In genomic region chr6:109008951-109009760, GRCh38 we compare ENCODE assay signal across 8 cellular contexts.
DNase-seq lines count a peak whose midpoint lies in the region; ATAC-seq, FAIRE-seq and TF ChIP-seq lines count a peak whose summit lies in the region.

No MANE protein-coding gene starts in this region.

- no peak for TF ChIP-seq EP300 in H1 (IDR thresholded peaks at IDR 0.05; ENCODE audit: borderline replicate concordance in 1 of 2, low read depth in 2 of 2, low read length in 2 of 2)

- peaks cover 35% of the 10 kb centered on the region for H3K4me1 Mint-ChIP-seq in CD14-positive monocyte
- peaks cover 50% of the 10 kb centered on the region for H3K4me1 Mint-ChIP-seq in activated CD8-positive, alpha-beta memory T cell treated with anti-CD3 and anti-CD28 coated beads, Interleukin-2, amount 10 ng/mL, durations not matched to agents 7 days and 5 days

- H2BK20ac ChIP-seq in H1 (ENCODE audit: low read length) = no peak overlapping the region

- peak overlapping the region; percentile 86 to 96 (median 93) for H3K27ac Mint-ChIP-seq in CD14-positive monocyte
- H3K27ac Mint-ChIP-seq in activated CD8-positive, alpha-beta memory T cell treated with anti-CD3 and anti-CD28 coated beads, Interleukin-2, amount 10 ng/mL, durations not matched to agents 7 days and 5 days = peak overlapping the region; percentile 95

- H3K9me3 Mint-ChIP-seq in CD14-positive monocyte = no peaks in the 10 kb centered on the region
- no peaks in the 10 kb centered on the region for H3K9me3 Mint-ChIP-seq in activated CD8-positive, alpha-beta memory T cell treated with anti-CD3 and anti-CD28 coated beads, Interleukin-2, amount 10 ng/mL, durations not matched to agents 7 days and 5 days (ENCODE audit: low read depth)

- peak overlapping the region; percentile 93 to 97 for H3K4me3 Mint-ChIP-seq in CD14-positive monocyte
- H3K4me3 Mint-ChIP-seq in activated CD8-positive, alpha-beta memory T cell treated with anti-CD3 and anti-CD28 coated beads, Interleukin-2, amount 10 ng/mL, durations not matched to agents 7 days and 5 days = peak overlapping the region; percentile 97

- no peak overlapping the region for H3K23ac ChIP-seq in H1 (ENCODE audit: insufficient read length)
- H3K23ac ChIP-seq in mesendoderm (ENCODE audit: low read length) = peak overlapping the region; percentile 89

- peak in 1 of 2 experiments; percentile 5; a peak in 1 of 4 replicates for TF ChIP-seq RAD21 in H1 (IDR thresholded peaks at IDR 0.05 in 1 of 2, conservative IDR thresholded peaks at IDR 0.05 in 1 of 2; ENCODE audit: low read depth in 2 of 2, low read length in 2 of 2)

- H3K79me2 ChIP-seq in H1 (ENCODE audit: control insufficient read depth in 1 of 2, insufficient read depth in 2 of 2, low read length in 2 of 2) (peaks cover 0 to 33% of the 10 kb centered on the region in 2 experiments; a peak in 2 of 4 replicates), mesendoderm (ENCODE audit: control insufficient read depth, insufficient read depth, low read length) (no peaks in the 10 kb centered on the region)

- H4K5ac ChIP-seq in H1 (ENCODE audit: insufficient read length, low read depth, low read length) (peak overlapping the region; percentile 29), mesendoderm (ENCODE audit: low read length) (no peak overlapping the region)

- TF ChIP-seq POLR2A in H1 (IDR thresholded peaks at IDR 0.05; ENCODE audit: control extremely low read depth in 1 of 2, low read depth in 2 of 2, low read length in 2 of 2) = no peak; a peak in 1 of 3 replicates

- no peaks in the 10 kb centered on the region for H3K9me3 ChIP-seq in H1 (ENCODE audit: insufficient read depth in 2 of 2, low read depth in 1 of 2, low read length in 1 of 2)

- H4K91ac ChIP-seq in H1 (replicated peaks; ENCODE audit: insufficient read length, low read length) = peak overlapping the region; percentile 85

- H4K20me1 ChIP-seq in H1 (replicated peaks in 1 of 2; ENCODE audit: control insufficient read depth in 1 of 2, insufficient read depth in 2 of 2, low read length in 2 of 2) = no peaks in the 10 kb centered on the region

- H3K18ac ChIP-seq in H1 (ENCODE audit: extremely low read depth, low read length) (peak overlapping the region; percentile 81), mesendoderm (ENCODE audit: low read length) (peak overlapping the region; percentile 15)

- H3K79me1 ChIP-seq in H1 (ENCODE audit: low read depth, low read length) = no peaks in the 10 kb centered on the region
- H3K79me1 ChIP-seq in mesendoderm (ENCODE audit: low read length) = no peaks in the 10 kb centered on the region

- H3K4ac ChIP-seq in H1 (replicated peaks; ENCODE audit: insufficient read length, low read depth, low read length) (no peak overlapping the region), mesendoderm (ENCODE audit: low read depth, low read length) (no peak overlapping the region)

- no peak overlapping the region for H2AK5ac ChIP-seq in H1 (ENCODE audit: low read depth, low read length)
- no peak overlapping the region for H2AK5ac ChIP-seq in mesendoderm (ENCODE audit: low read length)

- H3K4me3 ChIP-seq in HL-60 (replicated peaks; ENCODE audit: insufficient read depth, low read length) (peak overlapping the region; percentile 78), H1 (ENCODE audit: extremely low read depth in 1 of 4, insufficient read depth in 2 of 4, low read depth in 3 of 4, low read length in 4 of 4) (peak overlapping the region; percentile 86 to 95 (median 92)), mesendoderm (ENCODE audit: low read length) (peak overlapping the region; percentile 66)

- 0 out of 2 replicates have a peak overlapping the region, but pooled peaks have one; percentile 62 for H2BK12ac ChIP-seq in H1 (ENCODE audit: low read depth, low read length)

- peak; percentile 94 for ATAC-seq in GM19452 (IDR thresholded peaks at IDR 0.05; ENCODE audit: unreplicated experiment)
- ATAC-seq in activated CD8-positive, alpha-beta memory T cell treated with anti-CD3 and anti-CD28 coated beads, Interleukin-2, amount 10 ng/mL, durations not matched to agents 7 days and 5 days = peak; percentile 97

- H3K14ac ChIP-seq in H1 (ENCODE audit: insufficient read length) = no peak overlapping the region

- H3K4me2 ChIP-seq in H1 (ENCODE audit: insufficient read depth in 1 of 2, low read depth in 2 of 2, low read length in 2 of 2) (peak overlapping the region; percentile 85 to 95), mesendoderm (ENCODE audit: low read length) (peak overlapping the region; percentile 65)

- H3K36me3 Mint-ChIP-seq in CD14-positive monocyte = peaks cover 0 to 1% of the 10 kb centered on the region in 2 donors
- H3K36me3 Mint-ChIP-seq in activated CD8-positive, alpha-beta memory T cell treated with anti-CD3 and anti-CD28 coated beads, Interleukin-2, amount 10 ng/mL, durations not matched to agents 7 days and 5 days = peaks cover 4% of the 10 kb centered on the region

- peaks cover 0 to 2% (median 1%) of the 10 kb centered on the region in 3 donors for H3K27me3 Mint-ChIP-seq in CD14-positive monocyte (ENCODE audit: low read depth in 3 of 3)
- no peaks in the 10 kb centered on the region for H3K27me3 Mint-ChIP-seq in activated CD8-positive, alpha-beta memory T cell treated with anti-CD3 and anti-CD28 coated beads, Interleukin-2, amount 10 ng/mL, durations not matched to agents 7 days and 5 days

- 2% methylated on average over 81 of the region's 89 CpGs; no CpG with 5 or more reads in 1 of the 2 experiments for WGBS in H1 (ENCODE audit: extremely low coverage in 1 of 2, insufficient coverage in 1 of 2, insufficient read length in 1 of 2, insufficient replicate concordance in 2 of 2, low coverage in 1 of 2, low lambda C conversion rate in 2 of 2, missing lambda C conversion rate in 1 of 2), 2 experiments
- no CpG with 5 or more reads among the region's 89 CpGs for WGBS in mesendoderm (ENCODE audit: extremely low coverage, insufficient coverage, low lambda C conversion rate)

- H3K27ac ChIP-seq in HL-60 (replicated peaks) = peak overlapping the region; percentile 72
- H3K27ac ChIP-seq in H1 (ENCODE audit: low read depth, low read length) = peak overlapping the region; percentile 80
- peak overlapping the region; percentile 77 for H3K27ac ChIP-seq in mesendoderm (ENCODE audit: low read depth, low read length)

- intact Hi-C loops in CD14-positive monocyte (cut with micrococcal nuclease) = no loop called here

- no peak for FAIRE-seq in H1 (lab: Jason Lieb, UNC)

- H2BK5ac ChIP-seq in H1 (ENCODE audit: low read depth, low read length) (peak overlapping the region; percentile 88), mesendoderm (ENCODE audit: low read length) (no peak overlapping the region)

- POLR2A ChIA-PET in H1 (lab: Charles Lee; ENCODE audit: partially characterized antibody) = interaction anchor here (1.2 to 1.9 kb wide), 3 partner anchors 8 to 85 kb away, joined by 3 to 8 read pairs (median 4); partner anchors contain the start of gene SESN1

- no peaks in the 10 kb centered on the region for H3K27me3 ChIP-seq in HL-60 (ENCODE audit: insufficient read depth, poor library complexity, severe bottlenecking)
- peaks cover 0 to 1% (median 0%) of the 10 kb centered on the region in 4 experiments; a peak in 1 of 7 replicates for H3K27me3 ChIP-seq in H1 (replicated peaks in 1 of 4; ENCODE audit: control insufficient read depth in 3 of 4, extremely low read depth in 1 of 4, insufficient read depth in 3 of 4, low read length in 3 of 4)
- H3K27me3 ChIP-seq in mesendoderm (ENCODE audit: insufficient read depth, low read length, poor library complexity) = no peaks in the 10 kb centered on the region

- H4K8ac ChIP-seq in H1 (ENCODE audit: extremely low read depth, insufficient read depth, low read length) = peak overlapping the region; percentile 86
- H4K8ac ChIP-seq in mesendoderm (ENCODE audit: low read depth, low read length) = no peak overlapping the region

- TF ChIP-seq CTCF in CD14-positive monocyte (IDR thresholded peaks at IDR 0.05) = no peak
- TF ChIP-seq CTCF in HL-60 (IDR thresholded peaks at IDR 0.05; ENCODE audit: insufficient read depth, low read length) = no peak
- TF ChIP-seq CTCF in H1 (IDR thresholded peaks at IDR 0.05; ENCODE audit: control extremely low read depth in 1 of 3, insufficient read depth in 1 of 3, low read depth in 1 of 3, low read length in 3 of 3) = no peak

- H2AFZ ChIP-seq in H1 (ENCODE audit: low read length) = peak overlapping the region; percentile 98

- peak; percentile 82 for DNase-seq in CD14-positive monocyte (ENCODE audit: low spot score)
- DNase-seq in HL-60 (ENCODE audit: low read depth in 1 of 2, low spot score in 1 of 2) = peak; percentile 47 to 85
- peak; percentile 52 for DNase-seq in NK-92 (lab: John Stamatoyannopoulos, UW; ENCODE audit: unreplicated experiment)
- peak; percentile 92 for DNase-seq in activated CD8-positive, alpha-beta memory T cell treated with anti-CD3 and anti-CD28 coated beads, Interleukin-2, amount 10 ng/mL, durations not matched to agents 7 days and 5 days
- DNase-seq in H1 (ENCODE audit: low read depth in 1 of 2, low spot score in 2 of 2) = peak; percentile 51 to 92
- peak; percentile 92 for DNase-seq in mesendoderm
- peak; percentile 77 for DNase-seq in stimulated activated CD8-positive, alpha-beta memory T cell treated with anti-CD3 and anti-CD28 coated beads, Interleukin-12 subunit alpha, Interleukin-12 subunit beta, amount 100 ng/mL, for 24 hours (ENCODE audit: extremely low read depth)

- H3K4me1 ChIP-seq in H1 (replicated peaks in 1 of 4; ENCODE audit: control insufficient read depth in 3 of 4, insufficient read depth in 4 of 4, low read length in 3 of 4) (peaks cover 0 to 6% (median 0%) of the 10 kb centered on the region in 4 experiments; a peak in 3 of 7 replicates), mesendoderm (ENCODE audit: control insufficient read depth, low read depth, low read length) (no peaks in the 10 kb centered on the region)

- H3K23me2 ChIP-seq in H1 (ENCODE audit: low read depth, low read length) = peaks cover 9% of the 10 kb centered on the region

- H3K36me3 ChIP-seq in H1 (ENCODE audit: control insufficient read depth in 2 of 4, insufficient read depth in 4 of 4, low read length in 3 of 4) (no peaks in the 10 kb centered on the region), mesendoderm (ENCODE audit: control insufficient read depth, insufficient read depth, low read length) (no peaks in the 10 kb centered on the region)

- H3K56ac ChIP-seq in H1 (replicated peaks; ENCODE audit: insufficient read length, low read depth, low read length) (peak overlapping the region; percentile 83), mesendoderm (ENCODE audit: low read length) (peak overlapping the region; percentile 96)

- CTCF ChIA-PET in activated CD8-positive, alpha-beta memory T cell treated with anti-CD3 and anti-CD28 coated beads, Interleukin-2, amount 10 ng/mL, durations not matched to agents 7 days and 5 days (lab: Charles Lee) = interaction anchor here (1.0 to 2.6 kb wide), 8 partner anchors 13 to 468 kb away, joined by 3 to 8 read pairs (median 3); no protein-coding TSS in a partner anchor
- CTCF ChIA-PET in H1 (lab: Charles Lee; ENCODE audit: partially characterized antibody) = interaction anchor here (1.2 kb wide), 1 partner anchor 19 kb away, joined by 3 read pairs; no protein-coding TSS in a partner anchor

- peak overlapping the region; percentile 76 to 86 (median 80); a peak in 6 of 7 replicates for H3K9ac ChIP-seq in H1 (replicated peaks in 1 of 4; ENCODE audit: extremely low read depth in 1 of 4, low read depth in 3 of 4, low read length in 3 of 4)
- H3K9ac ChIP-seq in mesendoderm (ENCODE audit: low read length) = peak overlapping the region; percentile 90

- H2BK120ac ChIP-seq in H1 (replicated peaks; ENCODE audit: low read depth, low read length) (no peak overlapping the region), mesendoderm (ENCODE audit: low read depth, low read length) (no peak overlapping the region)

- H2BK15ac ChIP-seq in H1 (ENCODE audit: low read length) = no peak overlapping the region
- no peak overlapping the region for H2BK15ac ChIP-seq in mesendoderm (replicated peaks; ENCODE audit: low read depth)

Comparison
In these comparisons a context has a peak if more than half of its experiments do, and no peak if none do; other contexts are left out.
1. Peak in every context shown above with its lines: DNase-seq, ATAC-seq, H3K4me3 ChIP-seq and H3K27ac ChIP-seq.